In the genomic region with DNA sequence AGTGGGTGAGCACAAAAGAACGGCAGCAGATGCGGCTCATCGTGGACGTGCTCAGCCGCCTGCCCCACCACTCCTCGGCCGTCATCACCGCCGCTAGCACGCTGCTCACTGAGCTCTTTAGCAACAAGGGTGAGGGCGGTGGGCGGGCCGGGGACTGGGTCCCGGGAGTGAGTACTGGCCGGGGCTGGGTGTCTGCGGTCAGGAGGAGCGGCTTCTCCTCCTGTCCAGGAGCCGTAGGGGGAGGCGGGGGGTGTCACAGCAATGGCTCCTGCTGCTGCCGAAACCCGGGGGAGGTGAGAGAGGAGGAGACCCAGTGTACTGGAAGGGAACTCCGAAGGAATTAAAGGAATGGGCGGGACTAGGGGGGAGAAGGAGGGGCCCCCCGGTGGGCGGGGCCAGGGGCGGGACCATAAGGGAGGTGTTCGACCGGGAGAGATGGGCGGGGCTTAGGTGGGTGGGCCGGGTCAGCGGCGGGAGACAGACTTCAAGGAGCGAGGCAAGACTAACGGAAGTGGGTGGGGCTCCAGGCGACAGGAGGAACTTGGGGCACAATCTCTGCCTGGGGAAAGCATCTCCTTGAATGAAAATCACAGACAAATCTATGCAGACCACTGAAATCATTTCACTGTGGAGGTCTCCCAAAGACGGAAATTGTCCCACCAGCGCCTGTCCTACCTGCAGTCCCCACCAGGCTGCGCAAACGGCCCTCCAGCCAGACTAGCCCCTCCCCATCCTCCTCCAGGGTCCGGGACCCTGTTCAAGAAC, we compare ENCODE assay signal across 8 cellular contexts. TPM values are rescaled to one million over a fixed set of nuclear protein-coding genes. Genes with fewer than 3 reads are reported as not detected.
DNase-seq lines count a peak whose midpoint lies in the region; ATAC-seq and TF ChIP-seq lines count a peak whose summit lies in the region.

No MANE protein-coding gene starts in this region.

- peaks cover 20% of the 10 kb centered on the region; the same call in 1 of the 2 replicates for H3K4me1 ChIP-seq in MM.1S (ENCODE audit: low read length)
- H3K4me1 ChIP-seq in foreskin keratinocyte: peaks cover 7% of the 10 kb centered on the region
- H3K4me1 ChIP-seq in neuron (ENCODE audit: insufficient read depth, low read length): peaks cover 9% of the 10 kb centered on the region
- H3K4me1 ChIP-seq in stomach: peaks cover 35 to 45% (median 43%) of the 10 kb centered on the region in 4 donors

- H3K27me3 ChIP-seq in MM.1S (replicated peaks; ENCODE audit: insufficient read depth, low read length) (peaks cover 21% of the 10 kb centered on the region), foreskin keratinocyte (no peaks in the 10 kb centered on the region), neuron (ENCODE audit: insufficient read depth, low read length) (peaks cover 38% of the 10 kb centered on the region), stomach (peaks cover 14 to 49% (median 25%) of the 10 kb centered on the region in 3 donors)

- peak overlapping the region; percentile 71 for H3K4me3 ChIP-seq in MM.1S (ENCODE audit: low read length)
- peak overlapping the region; percentile 79 for H3K4me3 ChIP-seq in neuron (ENCODE audit: low read length)
- peak overlapping the region; percentile 52 to 66 (median 57) for H3K4me3 ChIP-seq in stomach

- H3K9ac ChIP-seq in MM.1S (ENCODE audit: low read length): peak overlapping the region; percentile 30; the same call in 1 of the 2 replicates

- H3K9me3 ChIP-seq in MM.1S (replicated peaks; ENCODE audit: insufficient read depth, low read length) (no peaks in the 10 kb centered on the region), neuron (ENCODE audit: low read length) (no peaks in the 10 kb centered on the region), stomach (no peaks in the 10 kb centered on the region)

- no peak for TF ChIP-seq EP300 in stomach (IDR thresholded peaks at IDR 0.05)

- 0 out of 2 replicates have a peak, but pooled peaks cover 2% of the 10 kb centered on the region for H3K79me2 ChIP-seq in MM.1S (ENCODE audit: low read length)

- H3K4me2 ChIP-seq in MM.1S (ENCODE audit: low read depth, low read length): peak overlapping the region; percentile 95

- H4K20me1 ChIP-seq in MM.1S (ENCODE audit: insufficient read depth, low read length): no peaks in the 10 kb centered on the region

- H2AFZ ChIP-seq in MM.1S (ENCODE audit: low read length): peak overlapping the region; percentile 67
- H2AFZ ChIP-seq in neuron (ENCODE audit: low read depth, low read length): peak overlapping the region; percentile 36

- intact Hi-C loops in stomach (cut with DNase I; ENCODE audit: low total_unique reads): no loop called here

- no peak overlapping the region for H3K27ac ChIP-seq in MM.1S (ENCODE audit: low read length)
- H3K27ac ChIP-seq in foreskin keratinocyte: peak overlapping the region; percentile 33
- peak overlapping the region; percentile 14 to 73 (median 56) for H3K27ac ChIP-seq in stomach

- DNase-seq in COR-L47 (lab: John Stamatoyannopoulos, UW) (peak; percentile 90), MM.1S (peak; percentile 93), SHP77 treated with DMSO at 0.1 percent for 48 hours (lab: John Stamatoyannopoulos, UW) (peak; percentile 72), foreskin keratinocyte (peak; percentile 91 to 95), stomach (peak; percentile 100)
- DNase-seq in activated effector memory CD4-positive, alpha-beta T cell treated with anti-CD3 and anti-CD28 coated beads, Interleukin-2, amount 50 U/mL, for 16 hours: peak; percentile 99

- no peaks in the 10 kb centered on the region for H3K9me2 ChIP-seq in MM.1S (replicated peaks; ENCODE audit: insufficient read depth, low read length)

- no peak for TF ChIP-seq POLR2A in stomach (IDR thresholded peaks at IDR 0.05)

- H3K36me3 ChIP-seq in MM.1S (replicated peaks; ENCODE audit: insufficient read depth, low read length) (no peaks in the 10 kb centered on the region), neuron (ENCODE audit: insufficient read depth, low read length) (peaks cover 5% of the 10 kb centered on the region), stomach (peaks cover under 1 to 24% (median 17%) of the 10 kb centered on the region in 4 donors)

- TF ChIP-seq CTCF in MM.1S (IDR thresholded peaks at IDR 0.05; ENCODE audit: low read length) (peak; percentile 59), foreskin keratinocyte (conservative IDR thresholded peaks at IDR 0.05) (peak; percentile 63), stomach (IDR thresholded peaks at IDR 0.05) (peak in 4 of 7 experiments; percentile 23 to 32 (median 24))

- WGBS in stomach, 5 donors: 0 to 1% (median 0%) methylated on average over 22 to 40 of the region's 40 CpGs

- 0 out of 2 replicates have a peak, but pooled peaks cover 3% of the 10 kb centered on the region for H3F3A ChIP-seq in MM.1S (ENCODE audit: insufficient read depth, low read length)

- ATAC-seq in GM21717 (IDR thresholded peaks at IDR 0.05; ENCODE audit: unreplicated experiment) (peak; percentile 58), foreskin keratinocyte (peak; percentile 69)

RNA-seq across cellular contexts. Expression of gene NAGS, which starts 2.3 kb away (rescaled TPM):
- total RNA-seq in foreskin keratinocyte: 16.2 and 16.3 TPM in 2 replicates
- polyA plus RNA-seq in foreskin keratinocyte: 15.8 and 17.9 TPM in 2 replicates
- 1 to 10 TPM in 1 of 5 donors, under 1 TPM in 2, not detected in 2; 0.29 to 1.5 (median 0.58) TPM for total RNA-seq in stomach
- polyA plus RNA-seq in stomach: 1 to 10 TPM in 2 of 3 donors, under 1 TPM in 1; 0.61 to 1.4 (median 1.2) TPM

RNA-seq across cellular contexts. Expression of gene TMEM101, which starts 8.0 kb away (rescaled TPM):
- total RNA-seq in foreskin keratinocyte: 22.5 and 22.6 TPM in 2 replicates
- 24.3 and 25.6 TPM in 2 replicates for polyA plus RNA-seq in foreskin keratinocyte
- total RNA-seq in stomach: 10 to 100 TPM in 4 of 5 donors, 1 to 10 TPM in 1; 1.8 to 41.9 (median 17.7) TPM
- 10 to 100 TPM; 29.6 to 40.8 (median 38.0) TPM for polyA plus RNA-seq in stomach

RNA-seq across cellular contexts. Expression of gene PYY, which starts 53.0 kb away (rescaled TPM):
- not detected in 2 replicates for total RNA-seq in foreskin keratinocyte
- polyA plus RNA-seq in foreskin keratinocyte: 0.14 and 0.24 TPM in 2 replicates
- total RNA-seq in stomach: 10 to 100 TPM in 1 of 5 donors, not detected in 4; 71.3 TPM
- polyA plus RNA-seq in stomach: under 1 TPM in 1 of 3 donors, not detected in 2; 0.35 TPM

RNA-seq across cellular contexts. Expression of gene LSM12, which starts 59.7 kb away (rescaled TPM):
- 56.3 and 56.5 TPM in 2 replicates for total RNA-seq in foreskin keratinocyte
- 55.8 and 60.1 TPM in 2 replicates for polyA plus RNA-seq in foreskin keratinocyte
- 10 to 100 TPM; 19.8 to 34.5 (median 30.4) TPM for total RNA-seq in stomach
- 10 to 100 TPM; 25.4 to 30.7 (median 29.9) TPM for polyA plus RNA-seq in stomach
